ENCODE assay signal across 1 cellular context in the genomic region with DNA sequence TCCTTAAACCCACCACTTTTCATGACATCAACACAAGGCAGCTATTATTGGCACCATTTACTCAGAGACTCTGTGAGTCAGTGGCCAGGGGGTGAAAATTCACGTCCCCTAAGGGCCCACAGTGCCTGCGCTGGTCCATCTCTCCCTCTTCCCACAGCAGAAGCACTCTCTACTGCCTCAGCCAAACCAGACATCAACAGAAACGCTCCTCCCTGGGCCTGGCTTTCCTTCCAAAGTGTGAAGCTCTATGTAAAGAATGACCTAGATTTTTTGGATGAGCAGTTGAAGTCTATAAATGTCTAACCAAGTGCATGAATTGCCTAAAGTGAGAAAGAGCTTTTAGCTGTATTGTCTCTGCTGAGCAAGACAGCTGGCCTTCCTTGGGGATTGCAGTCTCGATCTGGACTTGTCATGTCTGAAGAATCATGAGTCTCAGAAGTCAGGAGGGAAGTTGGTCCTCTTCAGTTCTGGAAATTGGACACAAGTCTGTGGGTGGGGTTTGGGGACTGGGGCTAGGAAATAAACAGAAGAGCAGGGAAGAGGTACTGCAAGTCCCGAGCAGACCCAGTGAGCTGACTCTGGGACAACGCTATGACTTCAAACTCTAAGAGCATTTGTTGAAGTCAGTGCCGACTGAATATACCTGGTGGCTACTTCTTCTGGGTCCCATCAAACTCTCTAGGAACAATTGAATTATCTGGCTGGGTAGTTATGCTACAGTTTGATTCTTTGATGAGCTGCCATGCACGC.
TF ChIP-seq lines count a peak whose summit lies in the region.

No MANE protein-coding gene starts in this region.

TF ChIP-seq in HepG2, 621 proteins besides CTCF, POLR2A, EP300 and RAD21:
- TF ChIP-seq ZNF747 (CRISPR knock-in tag; IDR thresholded peaks at IDR 0.05; ENCODE audit: borderline replicate concordance) (no peak), GTF3A (CRISPR knock-in tag; conservative IDR thresholded peaks at IDR 0.05) (no peak), FOXJ3 (CRISPR knock-in tag; IDR thresholded peaks at IDR 0.05; ENCODE audit: borderline replicate concordance) (no peak), NR2F6 (IDR thresholded peaks at IDR 0.05) (no peak), NR2F6 (CRISPR knock-in tag; IDR thresholded peaks at IDR 0.05) (no peak), ZNF569 (CRISPR knock-in tag; IDR thresholded peaks at IDR 0.05; ENCODE audit: borderline replicate concordance) (no peak), ZFX (CRISPR knock-in tag; IDR thresholded peaks at IDR 0.05; ENCODE audit: low read depth) (no peak), HNRNPH1 (optimal IDR thresholded peaks at IDR 0.05; ENCODE audit: low read depth, low read length) (no peak), FOXA3 (CRISPR knock-in tag; IDR thresholded peaks at IDR 0.05) (no peak), ZNF547 (CRISPR knock-in tag; IDR thresholded peaks at IDR 0.05) (no peak), JUN (CRISPR knock-in tag; IDR thresholded peaks at IDR 0.05) (no peak), CBX2 (IDR thresholded peaks at IDR 0.05; ENCODE audit: low read depth, low read length) (no peak), CBX2 (CRISPR knock-in tag; IDR thresholded peaks at IDR 0.05; ENCODE audit: low read depth) (no peak)
- TF ChIP-seq, protein P1, sequence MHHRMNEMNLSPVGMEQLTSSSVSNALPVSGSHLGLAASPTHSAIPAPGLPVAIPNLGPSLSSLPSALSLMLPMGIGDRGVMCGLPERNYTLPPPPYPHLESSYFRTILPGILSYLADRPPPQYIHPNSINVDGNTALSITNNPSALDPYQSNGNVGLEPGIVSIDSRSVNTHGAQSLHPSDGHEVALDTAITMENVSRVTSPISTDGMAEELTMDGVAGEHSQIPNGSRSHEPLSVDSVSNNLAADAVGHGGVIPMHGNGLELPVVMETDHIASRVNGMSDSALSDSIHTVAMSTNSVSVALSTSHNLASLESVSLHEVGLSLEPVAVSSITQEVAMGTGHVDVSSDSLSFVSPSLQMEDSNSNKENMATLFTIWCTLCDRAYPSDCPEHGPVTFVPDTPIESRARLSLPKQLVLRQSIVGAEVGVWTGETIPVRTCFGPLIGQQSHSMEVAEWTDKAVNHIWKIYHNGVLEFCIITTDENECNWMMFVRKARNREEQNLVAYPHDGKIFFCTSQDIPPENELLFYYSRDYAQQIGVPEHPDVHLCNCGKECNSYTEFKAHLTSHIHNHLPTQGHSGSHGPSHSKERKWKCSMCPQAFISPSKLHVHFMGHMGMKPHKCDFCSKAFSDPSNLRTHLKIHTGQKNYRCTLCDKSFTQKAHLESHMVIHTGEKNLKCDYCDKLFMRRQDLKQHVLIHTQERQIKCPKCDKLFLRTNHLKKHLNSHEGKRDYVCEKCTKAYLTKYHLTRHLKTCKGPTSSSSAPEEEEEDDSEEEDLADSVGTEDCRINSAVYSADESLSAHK (CRISPR knock-in tag; IDR thresholded peaks at IDR 0.05; ENCODE audit: borderline replicate concordance), result no peak
- TF ChIP-seq, protein P2, sequence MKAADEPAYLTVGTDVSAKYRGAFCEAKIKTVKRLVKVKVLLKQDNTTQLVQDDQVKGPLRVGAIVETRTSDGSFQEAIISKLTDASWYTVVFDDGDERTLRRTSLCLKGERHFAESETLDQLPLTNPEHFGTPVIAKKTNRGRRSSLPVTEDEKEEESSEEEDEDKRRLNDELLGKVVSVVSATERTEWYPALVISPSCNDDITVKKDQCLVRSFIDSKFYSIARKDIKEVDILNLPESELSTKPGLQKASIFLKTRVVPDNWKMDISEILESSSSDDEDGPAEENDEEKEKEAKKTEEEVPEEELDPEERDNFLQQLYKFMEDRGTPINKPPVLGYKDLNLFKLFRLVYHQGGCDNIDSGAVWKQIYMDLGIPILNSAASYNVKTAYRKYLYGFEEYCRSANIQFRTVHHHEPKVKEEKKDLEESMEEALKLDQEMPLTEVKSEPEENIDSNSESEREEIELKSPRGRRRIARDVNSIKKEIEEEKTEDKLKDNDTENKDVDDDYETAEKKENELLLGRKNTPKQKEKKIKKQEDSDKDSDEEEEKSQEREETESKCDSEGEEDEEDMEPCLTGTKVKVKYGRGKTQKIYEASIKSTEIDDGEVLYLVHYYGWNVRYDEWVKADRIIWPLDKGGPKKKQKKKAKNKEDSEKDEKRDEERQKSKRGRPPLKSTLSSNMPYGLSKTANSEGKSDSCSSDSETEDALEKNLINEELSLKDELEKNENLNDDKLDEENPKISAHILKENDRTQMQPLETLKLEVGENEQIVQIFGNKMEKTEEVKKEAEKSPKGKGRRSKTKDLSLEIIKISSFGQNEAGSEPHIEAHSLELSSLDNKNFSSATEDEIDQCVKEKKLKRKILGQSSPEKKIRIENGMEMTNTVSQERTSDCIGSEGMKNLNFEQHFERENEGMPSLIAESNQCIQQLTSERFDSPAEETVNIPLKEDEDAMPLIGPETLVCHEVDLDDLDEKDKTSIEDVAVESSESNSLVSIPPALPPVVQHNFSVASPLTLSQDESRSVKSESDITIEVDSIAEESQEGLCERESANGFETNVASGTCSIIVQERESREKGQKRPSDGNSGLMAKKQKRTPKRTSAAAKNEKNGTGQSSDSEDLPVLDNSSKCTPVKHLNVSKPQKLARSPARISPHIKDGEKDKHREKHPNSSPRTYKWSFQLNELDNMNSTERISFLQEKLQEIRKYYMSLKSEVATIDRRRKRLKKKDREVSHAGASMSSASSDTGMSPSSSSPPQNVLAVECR (CRISPR knock-in tag; IDR thresholded peaks at IDR 0.05; ENCODE audit: borderline replicate concordance), result no peak
- TF ChIP-seq, protein P3, sequence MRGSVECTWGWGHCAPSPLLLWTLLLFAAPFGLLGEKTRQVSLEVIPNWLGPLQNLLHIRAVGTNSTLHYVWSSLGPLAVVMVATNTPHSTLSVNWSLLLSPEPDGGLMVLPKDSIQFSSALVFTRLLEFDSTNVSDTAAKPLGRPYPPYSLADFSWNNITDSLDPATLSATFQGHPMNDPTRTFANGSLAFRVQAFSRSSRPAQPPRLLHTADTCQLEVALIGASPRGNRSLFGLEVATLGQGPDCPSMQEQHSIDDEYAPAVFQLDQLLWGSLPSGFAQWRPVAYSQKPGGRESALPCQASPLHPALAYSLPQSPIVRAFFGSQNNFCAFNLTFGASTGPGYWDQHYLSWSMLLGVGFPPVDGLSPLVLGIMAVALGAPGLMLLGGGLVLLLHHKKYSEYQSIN (CRISPR knock-in tag; IDR thresholded peaks at IDR 0.05; ENCODE audit: borderline replicate concordance), result no peak
- TF ChIP-seq, protein P4, sequence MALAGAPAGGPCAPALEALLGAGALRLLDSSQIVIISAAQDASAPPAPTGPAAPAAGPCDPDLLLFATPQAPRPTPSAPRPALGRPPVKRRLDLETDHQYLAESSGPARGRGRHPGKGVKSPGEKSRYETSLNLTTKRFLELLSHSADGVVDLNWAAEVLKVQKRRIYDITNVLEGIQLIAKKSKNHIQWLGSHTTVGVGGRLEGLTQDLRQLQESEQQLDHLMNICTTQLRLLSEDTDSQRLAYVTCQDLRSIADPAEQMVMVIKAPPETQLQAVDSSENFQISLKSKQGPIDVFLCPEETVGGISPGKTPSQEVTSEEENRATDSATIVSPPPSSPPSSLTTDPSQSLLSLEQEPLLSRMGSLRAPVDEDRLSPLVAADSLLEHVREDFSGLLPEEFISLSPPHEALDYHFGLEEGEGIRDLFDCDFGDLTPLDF (CRISPR knock-in tag; IDR thresholded peaks at IDR 0.05), result no peak
- TF ChIP-seq, protein P5, sequence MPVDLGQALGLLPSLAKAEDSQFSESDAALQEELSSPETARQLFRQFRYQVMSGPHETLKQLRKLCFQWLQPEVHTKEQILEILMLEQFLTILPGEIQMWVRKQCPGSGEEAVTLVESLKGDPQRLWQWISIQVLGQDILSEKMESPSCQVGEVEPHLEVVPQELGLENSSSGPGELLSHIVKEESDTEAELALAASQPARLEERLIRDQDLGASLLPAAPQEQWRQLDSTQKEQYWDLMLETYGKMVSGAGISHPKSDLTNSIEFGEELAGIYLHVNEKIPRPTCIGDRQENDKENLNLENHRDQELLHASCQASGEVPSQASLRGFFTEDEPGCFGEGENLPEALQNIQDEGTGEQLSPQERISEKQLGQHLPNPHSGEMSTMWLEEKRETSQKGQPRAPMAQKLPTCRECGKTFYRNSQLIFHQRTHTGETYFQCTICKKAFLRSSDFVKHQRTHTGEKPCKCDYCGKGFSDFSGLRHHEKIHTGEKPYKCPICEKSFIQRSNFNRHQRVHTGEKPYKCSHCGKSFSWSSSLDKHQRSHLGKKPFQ (CRISPR knock-in tag; IDR thresholded peaks at IDR 0.05; ENCODE audit: insufficient replicate concordance), result no peak
- TF ChIP-seq, protein P6, sequence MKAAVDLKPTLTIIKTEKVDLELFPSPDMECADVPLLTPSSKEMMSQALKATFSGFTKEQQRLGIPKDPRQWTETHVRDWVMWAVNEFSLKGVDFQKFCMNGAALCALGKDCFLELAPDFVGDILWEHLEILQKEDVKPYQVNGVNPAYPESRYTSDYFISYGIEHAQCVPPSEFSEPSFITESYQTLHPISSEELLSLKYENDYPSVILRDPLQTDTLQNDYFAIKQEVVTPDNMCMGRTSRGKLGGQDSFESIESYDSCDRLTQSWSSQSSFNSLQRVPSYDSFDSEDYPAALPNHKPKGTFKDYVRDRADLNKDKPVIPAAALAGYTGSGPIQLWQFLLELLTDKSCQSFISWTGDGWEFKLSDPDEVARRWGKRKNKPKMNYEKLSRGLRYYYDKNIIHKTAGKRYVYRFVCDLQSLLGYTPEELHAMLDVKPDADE (CRISPR knock-in tag; IDR thresholded peaks at IDR 0.05), result no peak
